Comparison of ENCODE assay signal across 12 cellular contexts in genomic region chr12:52628111-52628507, GRCh38.
"Had no signal": no experiment of that assay in that cellular context is flagged by ENCODE, and none has a peak within 500 bp of the region (broad histone marks: within the 10 kb centered on the region; RNA-seq: fewer than 3 reads in every experiment).

No MANE protein-coding gene starts in this region.

- H3K4me3 Mint-ChIP-seq: stimulated activated naive B cell treated with anti-CD40 and anti-IgM and Interleukin-4, amounts not matched to agents 10 μg/mL and 1 μg/mL and 100 μg/mL, for 72 hours had no signal

- H3K4me1 Mint-ChIP-seq: stimulated activated naive B cell treated with anti-CD40 and anti-IgM and Interleukin-4, amounts not matched to agents 10 μg/mL and 1 μg/mL and 100 μg/mL, for 72 hours had no signal

- DNase-seq: activated CD4-positive, alpha-beta T cell treated with anti-CD3 and anti-CD28 coated beads, Interleukin-2, amount 50 U/mL, for 48 hours; activated CD4-positive, CD25-positive, alpha-beta regulatory T cell; activated effector memory CD4-positive, alpha-beta T cell treated with Interleukin-2 at 50 U/mL for 16 hours; amniotic stem cell; body of pancreas; central memory CD4-positive, alpha-beta T cell; effector memory CD8-positive, alpha-beta T cell; kidney glomerular epithelial cell; SHP77 treated with DMSO at 0.1 percent for 48 hours; stimulated activated naive B cell treated with anti-CD40 and anti-IgM and Interleukin-4, amounts not matched to agents 10 μg/mL and 1 μg/mL and 100 μg/mL, for 72 hours; T-helper 2 cell; upper lobe of left lung had no signal

- H3K36me3 Mint-ChIP-seq: stimulated activated naive B cell treated with anti-CD40 and anti-IgM and Interleukin-4, amounts not matched to agents 10 μg/mL and 1 μg/mL and 100 μg/mL, for 72 hours had no signal

- H3K27ac Mint-ChIP-seq: effector memory CD8-positive, alpha-beta T cell; stimulated activated naive B cell treated with anti-CD40 and anti-IgM and Interleukin-4, amounts not matched to agents 10 μg/mL and 1 μg/mL and 100 μg/mL, for 72 hours had no signal

- ATAC-seq: body of pancreas; effector memory CD8-positive, alpha-beta T cell; stimulated activated naive B cell treated with anti-CD40 and anti-IgM and Interleukin-4, amounts not matched to agents 10 μg/mL and 1 μg/mL and 100 μg/mL, for 72 hours had no signal

- H3K9me3 Mint-ChIP-seq: effector memory CD8-positive, alpha-beta T cell had no signal
